In genomic region chr3:71926242-71926560, GRCh38 we compare ENCODE assay signal across 9 cellular contexts.
DNase-seq lines count a peak whose midpoint lies in the region; TF ChIP-seq lines count a peak whose summit lies in the region.
"Had no signal": no experiment of that assay in that cellular context is flagged by ENCODE, and none has a peak within 500 bp of the region (broad histone marks: within the 10 kb centered on the region; RNA-seq: fewer than 3 reads in every experiment).

No MANE protein-coding gene starts in this region.

- no peak overlapping the region for H3K4me3 ChIP-seq in coronary artery
- H3K4me3 ChIP-seq: BLaER1 had no signal

- POLR2A ChIA-PET in RWPE1 (lab: Yijun Ruan, JAX; ENCODE audit: low non-redundant PET), result no interaction called here

- H3K27ac ChIP-seq in RWPE1 (no peak overlapping the region), coronary artery (no peak overlapping the region)
- H3K27ac ChIP-seq: BLaER1 had no signal

- CTCF ChIA-PET in RWPE1 (lab: Yijun Ruan, JAX), result interaction anchor here (0.6 kb wide), 1 partner anchor 389 kb away, joined by 4 read pairs; no protein-coding TSS in a partner anchor

- TF ChIP-seq CTCF in RWPE1 (conservative IDR thresholded peaks at IDR 0.05; ENCODE audit: low read depth) (no peak; the same call in 1 of the 2 replicates), coronary artery (IDR thresholded peaks at IDR 0.05) (no peak)

- DNase-seq in NCI-H2227 (lab: John Stamatoyannopoulos, UW; ENCODE audit: unreplicated experiment) (peak; percentile 31), NCI-H2227 treated with DMSO at 0.1 percent for 48 hours (lab: John Stamatoyannopoulos, UW) (no peak), HT1080 (ENCODE audit: low read depth) (peak; percentile 11), RWPE1 (ENCODE audit: low spot score) (peak; percentile 55), iPS-NIHi11 (ENCODE audit: low spot score) (peak; percentile 80), HCEC 1CT (no peak), NK-92 (lab: John Stamatoyannopoulos, UW; ENCODE audit: unreplicated experiment) (no peak), coronary artery (ENCODE audit: low spot score) (no peak)

Comparison
In these comparisons a context has a peak if more than half of its experiments do, and no peak if none do; other contexts are left out.
1. DNase-seq: peak in NCI-H2227 (single experiment), HT1080 (single experiment), RWPE1 (single experiment) and iPS-NIHi11 (single experiment); none in NCI-H2227 treated with DMSO at 0.1 percent for 48 hours (single experiment), HCEC 1CT (single experiment), NK-92 (single experiment) and coronary artery (single experiment).